Comparison of ENCODE assay signal across 32 cellular contexts in genomic region chr10:88431103-88431502, GRCh38.
"Had no signal": no experiment of that assay in that cellular context is flagged by ENCODE, and none has a peak within 500 bp of the region (broad histone marks: within the 10 kb centered on the region; RNA-seq: fewer than 3 reads in every experiment).

No MANE protein-coding gene starts in this region.

- H3K27ac ChIP-seq: adrenal gland, ascending aorta, body of pancreas, brain microvascular endothelial cell, breast epithelium, VCaP had no signal

- H3K27me3 ChIP-seq: adrenal gland, ascending aorta, body of pancreas, brain microvascular endothelial cell, breast epithelium had no signal

- H3K36me3 ChIP-seq: adrenal gland, ascending aorta, brain microvascular endothelial cell, breast epithelium had no signal

- H3K4me1 ChIP-seq: adrenal gland, ascending aorta, body of pancreas, breast epithelium had no signal

- H3K9me3 ChIP-seq: adrenal gland, ascending aorta, body of pancreas, breast epithelium had no signal

- H3K4me3 ChIP-seq: adrenal gland, ascending aorta, body of pancreas, breast epithelium had no signal

- DNase-seq: activated B cell treated with CpG ODN at 0.5 μM for 24 hours; activated CD4-positive, alpha-beta memory T cell treated with anti-CD3 and anti-CD28 coated beads for 36 hours; activated CD4-positive, alpha-beta T cell treated with anti-CD3 and anti-CD28 coated beads for 4 hours; activated CD4-positive, alpha-beta T cell treated with anti-CD3 and anti-CD28 coated beads, Interleukin-2, amount 10 ng/mL, durations not matched to agents 24 days and 14 days; activated CD4-positive, alpha-beta T cell treated with anti-CD3 and anti-CD28 coated beads, Interleukin-2, amount 50 U/mL, for 1 hour; activated CD4-positive, alpha-beta T cell treated with anti-CD3 and anti-CD28 coated beads, Interleukin-2, amount 50 U/mL, for 4 hours; activated CD4-positive, CD25-positive, alpha-beta regulatory T cell treated with anti-CD3 and anti-CD28 coated beads, Interleukin-2, amount 50 U/mL, for 72 hours; activated CD8-positive, alpha-beta memory T cell treated with anti-CD3 and anti-CD28 coated beads, Interleukin-2, amount 50 U/mL, for 4 hours; activated CD8-positive, alpha-beta T cell treated with anti-CD3 and anti-CD28 coated beads for 36 hours; activated effector memory CD4-positive, alpha-beta T cell treated with anti-CD3 and anti-CD28 coated beads, Interleukin-2, amount 50 U/mL, for 16 hours; activated gamma-delta T cell treated with Interleukin-2 at 50 U/mL for 16 hours; activated naive CD4-positive, alpha-beta T cell; activated naive CD4-positive, alpha-beta T cell treated with anti-CD3 and anti-CD28 coated beads for 36 hours; activated naive CD4-positive, alpha-beta T cell treated with anti-CD3 and anti-CD28 coated beads, Interleukin-2, amount 50 U/mL, for 16 hours; activated naive CD8-positive, alpha-beta T cell treated with anti-CD3 and anti-CD28 coated beads for 36 hours; activated T-cell treated with anti-CD3 and anti-CD28 coated beads for 4 hours; activated T-cell treated with anti-CD3 and anti-CD28 coated beads, Interleukin-2, amount 50 U/mL, for 1 hour; activated T-cell treated with anti-CD3 and anti-CD28 coated beads, Interleukin-2, amount 50 U/mL, for 4 hours; activated T-cell treated with anti-CD3 and anti-CD28 coated beads, Interleukin-2, amount 50 U/mL, for 72 hours; adrenal gland; amniotic stem cell; body of pancreas; brain microvascular endothelial cell; central memory CD4-positive, alpha-beta T cell; T-cell; T-helper 17 cell had no signal

- ATAC-seq: activated CD8-positive, alpha-beta T cell treated with anti-CD3 and anti-CD28 coated beads for 36 hours; activated naive CD4-positive, alpha-beta T cell treated with anti-CD3 and anti-CD28 coated beads, Interleukin-2, amount 50 U/mL, for 72 hours; activated T-cell treated with anti-CD3 and anti-CD28 coated beads, Interleukin-2, amount 50 U/mL, for 4 hours; activated T-cell treated with anti-CD3 and anti-CD28 coated beads, Interleukin-2, amount 50 U/mL, for 72 hours; activated T-helper 17 cell treated with anti-CD3 and anti-CD28 coated beads, Interleukin-2, amount 50 U/mL, for 72 hours; body of pancreas; T-cell; T-helper 17 cell had no signal

- FAIRE-seq: TTC549 had no signal
